Comparison of ENCODE assay signal across 18 cellular contexts in genomic region chr9:121260457-121261106, GRCh38. TPM values are rescaled to one million over a fixed set of nuclear protein-coding genes. Genes with fewer than 3 reads are reported as not detected.
DNase-seq lines count a peak whose midpoint lies in the region; ATAC-seq and TF ChIP-seq lines count a peak whose summit lies in the region.
"Had no signal": no experiment of that assay in that cellular context is flagged by ENCODE, and none has a peak within 500 bp of the region (broad histone marks: within the 10 kb centered on the region; RNA-seq: fewer than 3 reads in every experiment).

No MANE protein-coding gene starts in this region.

- no peak for DNase-seq in A673 (ENCODE audit: low spot score)
- no peak for DNase-seq in WTC11 (ENCODE audit: low spot score)
- no peak for DNase-seq in esophagus muscularis mucosa (ENCODE audit: extremely low spot score)
- DNase-seq in neuronal stem cell (ENCODE audit: low spot score) = no peak
- DNase-seq in dermis blood vessel endothelial cell = no peak
- no peak for DNase-seq in stimulated activated CD4-positive, alpha-beta T cell treated with anti-CD3 and anti-CD28 coated beads, Interleukin-2, amount 100 ng/mL, for 48 hours
- DNase-seq in effector memory CD4-positive, alpha-beta T cell = no peak
- no peak for DNase-seq in CD1c-positive myeloid dendritic cell (ENCODE audit: extremely low spot score)
- DNase-seq: activated CD4-positive, alpha-beta T cell treated with anti-CD3 and anti-CD28 coated beads, Interleukin-2, amount 10 ng/mL, durations not matched to agents 7 days and 5 days; activated naive CD4-positive, alpha-beta T cell treated with anti-CD3 and anti-CD28 coated beads, Interleukin-2, amount 50 U/mL, for 16 hours; CD4-positive, alpha-beta memory T cell; DND-41; Karpas-422; NCI-H1417 treated with DMSO at 0.1 percent for 48 hours; NK-92 treated with Interleukin-12 subunit alpha and Interleukin-12 subunit beta, amount 100 ng/mL, for 24 hours; RPMI8226; upper lobe of left lung had no signal

- TF ChIP-seq CTCF in A673 (conservative IDR thresholded peaks at IDR 0.05; ENCODE audit: low read depth, low read length) = no peak
- TF ChIP-seq CTCF in WTC11 (IDR thresholded peaks at IDR 0.05) = no peak
- TF ChIP-seq CTCF in esophagus muscularis mucosa (IDR thresholded peaks at IDR 0.05) = no peak

- H3K9me3 ChIP-seq in A673 (ENCODE audit: low read depth, low read length, poor library complexity, severe bottlenecking) (no peaks in the 10 kb centered on the region), esophagus muscularis mucosa (no peaks in the 10 kb centered on the region), neuronal stem cell (replicated peaks in 1 of 2; ENCODE audit: control insufficient read depth in 2 of 2, insufficient read depth in 1 of 2, low read depth in 1 of 2, low read length in 2 of 2) (no peaks in the 10 kb centered on the region)
- no peaks in the 10 kb centered on the region for H3K9me3 ChIP-seq in effector memory CD4-positive, alpha-beta T cell (ENCODE audit: control insufficient read depth, low read length)
- H3K9me3 ChIP-seq: A549, upper lobe of left lung had no signal

- H3K36me3 ChIP-seq in A673 (ENCODE audit: insufficient read depth, low read length, poor library complexity, severe bottlenecking) = no peaks in the 10 kb centered on the region
- no peaks in the 10 kb centered on the region for H3K36me3 ChIP-seq in esophagus muscularis mucosa
- H3K36me3 ChIP-seq in neuronal stem cell (replicated peaks in 1 of 2; ENCODE audit: control insufficient read depth in 2 of 2, insufficient read depth in 2 of 2, low read length in 2 of 2) = no peaks in the 10 kb centered on the region
- H3K36me3 ChIP-seq in effector memory CD4-positive, alpha-beta T cell (ENCODE audit: control insufficient read depth, insufficient read depth, low read length) = no peaks in the 10 kb centered on the region
- H3K36me3 ChIP-seq: upper lobe of left lung had no signal

- H3K27me3 ChIP-seq in A673 (replicated peaks; ENCODE audit: insufficient read depth, low read depth, low read length, poor library complexity) (no peaks in the 10 kb centered on the region), esophagus muscularis mucosa (no peaks in the 10 kb centered on the region), neuronal stem cell (ENCODE audit: control insufficient read depth in 3 of 3, insufficient read depth in 3 of 3, low read depth in 1 of 3, low read length in 3 of 3) (no peaks in the 10 kb centered on the region)
- H3K27me3 ChIP-seq in effector memory CD4-positive, alpha-beta T cell (replicated peaks; ENCODE audit: control insufficient read depth, insufficient read depth, low read length, poor library complexity, severe bottlenecking) = no peaks in the 10 kb centered on the region
- H3K27me3 ChIP-seq: upper lobe of left lung had no signal

- H3K4me3 ChIP-seq in A673 (ENCODE audit: low read depth, low read length, poor library complexity, severe bottlenecking) (no peak overlapping the region), esophagus muscularis mucosa (no peak overlapping the region), neuronal stem cell (ENCODE audit: low read length in 2 of 2) (no peak overlapping the region)
- H3K4me3 ChIP-seq in effector memory CD4-positive, alpha-beta T cell (ENCODE audit: insufficient read depth, low read depth, low read length, poor library complexity, severe bottlenecking) = no peak overlapping the region
- H3K4me3 ChIP-seq: A549, upper lobe of left lung had no signal

- no peak overlapping the region for H3K14ac ChIP-seq in neuronal stem cell (ENCODE audit: low read length)

- BruUV-seq in A673 (replicated peaks; lab: Mats Ljungman, UMichigan) = no TSS peak

- no peak for TF ChIP-seq EP300 in esophagus muscularis mucosa (IDR thresholded peaks at IDR 0.05)

- H3K27me3 Mint-ChIP-seq in WTC11 (ENCODE audit: low read depth) = peaks cover 37% of the 10 kb centered on the region

- H2AFZ ChIP-seq in neuronal stem cell (ENCODE audit: low read length) = peak overlapping the region; percentile 50

- peak overlapping the region; percentile 5; the same call in 1 of the 2 replicates for H3K27ac Mint-ChIP-seq in WTC11
- H3K27ac Mint-ChIP-seq: activated CD4-positive, alpha-beta T cell treated with anti-CD3 and anti-CD28 coated beads, Interleukin-2, amount 10 ng/mL, durations not matched to agents 7 days and 5 days; CD4-positive, alpha-beta memory T cell had no signal

- POLR2A ChIA-PET in A673 (lab: Charles Lee; ENCODE audit: low non-redundant PET) (interaction anchor here (0.6 to 0.7 kb wide), 2 partner anchors 74 to 114 kb away, joined by 3 to 4 read pairs; no protein-coding TSS in a partner anchor), WTC11 (lab: Charles Lee) (interaction anchor here (0.6 to 1.2 kb wide), 2 partner anchors 7 to 893 kb away, joined by 3 to 9 read pairs; partner anchors contain the start of gene GSN)

- H4K8ac ChIP-seq in neuronal stem cell (ENCODE audit: low read depth, low read length) = no peak overlapping the region

- no peak for ATAC-seq in WTC11

- no peak overlapping the region for H2BK5ac ChIP-seq in neuronal stem cell (ENCODE audit: low read length)

- H3K36me3 Mint-ChIP-seq in WTC11 = no peaks in the 10 kb centered on the region

- H3K23ac ChIP-seq in neuronal stem cell (ENCODE audit: low read depth, low read length, poor library complexity) = no peak overlapping the region

- intact Hi-C loops in A673 (cut with micrococcal nuclease; ENCODE audit: unreplicated experiment) = no loop called here
- intact Hi-C loops in esophagus muscularis mucosa (cut with DNase I) = no loop called here

- 60% methylated on average over 6 of the region's 6 CpGs for WGBS in esophagus muscularis mucosa
- WGBS in neuronal stem cell (ENCODE audit: extremely low coverage in 2 of 2, insufficient read length in 2 of 2, insufficient replicate concordance in 1 of 2), 2 donors = no CpG with 5 or more reads among the region's 6 CpGs

- TF ChIP-seq POLR2A in esophagus muscularis mucosa (IDR thresholded peaks at IDR 0.05; ENCODE audit: low read depth) = no peak

- H2BK120ac ChIP-seq in neuronal stem cell (ENCODE audit: low read depth, low read length) = no peak overlapping the region

- H3K9me3 Mint-ChIP-seq in WTC11 = no peaks in the 10 kb centered on the region
- H3K9me3 Mint-ChIP-seq: activated CD4-positive, alpha-beta T cell treated with anti-CD3 and anti-CD28 coated beads, Interleukin-2, amount 10 ng/mL, durations not matched to agents 7 days and 5 days; CD4-positive, alpha-beta memory T cell had no signal

- CTCF ChIA-PET in A673 (lab: Charles Lee) (interaction anchor here (2.4 kb wide), 1 partner anchor 18 kb away, joined by 10 read pairs; no protein-coding TSS in a partner anchor), WTC11 (lab: Charles Lee) (interaction anchor here (0.6 to 2.4 kb wide), 9 partner anchors 10 to 284 kb away, joined by 3 to 19 read pairs (median 3); no protein-coding TSS in a partner anchor)

- H2BK15ac ChIP-seq in neuronal stem cell (ENCODE audit: low read length) = no peak overlapping the region

- no peak overlapping the region for H3K4me2 ChIP-seq in neuronal stem cell (ENCODE audit: insufficient read depth, low read length, poor library complexity, severe bottlenecking)
- H3K4me2 ChIP-seq: A549 had no signal

- H3K4me3 Mint-ChIP-seq in WTC11 = no peak overlapping the region; the same call in 1 of the 2 replicates
- H3K4me3 Mint-ChIP-seq: activated CD4-positive, alpha-beta T cell treated with anti-CD3 and anti-CD28 coated beads, Interleukin-2, amount 10 ng/mL, durations not matched to agents 7 days and 5 days; CD4-positive, alpha-beta memory T cell had no signal

- H3K27ac ChIP-seq in A673 (ENCODE audit: low read depth, low read length, poor library complexity, severe bottlenecking) (peak overlapping the region; percentile 56), esophagus muscularis mucosa (replicated peaks in 1 of 4) (peak overlapping the region in 3 of 4 donors; percentile 70 to 74 (median 72)), neuronal stem cell (replicated peaks; ENCODE audit: low read length) (no peak overlapping the region)
- no peak overlapping the region for H3K27ac ChIP-seq in effector memory CD4-positive, alpha-beta T cell (ENCODE audit: insufficient read depth, low read length, poor library complexity, severe bottlenecking)
- H3K27ac ChIP-seq: A549, upper lobe of left lung had no signal

- H3K4me1 Mint-ChIP-seq in WTC11 = peaks cover 21% of the 10 kb centered on the region
- H3K4me1 Mint-ChIP-seq: activated CD4-positive, alpha-beta T cell treated with anti-CD3 and anti-CD28 coated beads, Interleukin-2, amount 10 ng/mL, durations not matched to agents 7 days and 5 days; CD4-positive, alpha-beta memory T cell had no signal

- H3K4ac ChIP-seq in neuronal stem cell (ENCODE audit: low read length) = no peak overlapping the region

- H3K4me1 ChIP-seq in A673 (ENCODE audit: insufficient read depth, low read length, poor library complexity, severe bottlenecking) (peaks cover 28% of the 10 kb centered on the region), esophagus muscularis mucosa (peaks cover 5 to 31% (median 28%) of the 10 kb centered on the region in 4 donors), neuronal stem cell (ENCODE audit: control insufficient read depth in 2 of 2, insufficient read depth in 1 of 2, low read depth in 1 of 2, low read length in 2 of 2) (peaks cover 14 to 28% of the 10 kb centered on the region in 2 donors)
- H3K4me1 ChIP-seq in effector memory CD4-positive, alpha-beta T cell (ENCODE audit: control insufficient read depth, insufficient read depth, low read length, poor library complexity, severe bottlenecking) = no peaks in the 10 kb centered on the region
- H3K4me1 ChIP-seq: A549 had no signal

- H2BK12ac ChIP-seq in neuronal stem cell (ENCODE audit: low read length) = no peak overlapping the region

- no peak overlapping the region for H3K9ac ChIP-seq in neuronal stem cell (ENCODE audit: low read depth, low read length, poor library complexity)

- H2AK5ac ChIP-seq in neuronal stem cell (ENCODE audit: low read depth, low read length) = no peak overlapping the region

- H4K91ac ChIP-seq in neuronal stem cell (ENCODE audit: low read depth, low read length, poor library complexity) = no peak overlapping the region

- no peak overlapping the region for H3K18ac ChIP-seq in neuronal stem cell (ENCODE audit: low read length)

- H3K79me1 ChIP-seq in neuronal stem cell (ENCODE audit: low read depth, low read length) = no peaks in the 10 kb centered on the region

TF ChIP-seq in WTC11, 78 proteins besides CTCF, POLR2A, EP300 and RAD21 (continues in another document):
- no peak for TF ChIP-seq ETV6 (CRISPR knock-in tag; IDR thresholded peaks at IDR 0.05)

RNA-seq across cellular contexts. Expression of gene GSN, which starts 7.4 kb away (rescaled TPM):
- total RNA-seq in A673 (2021) = 28.4 and 43.7 TPM in 2 replicates
- total RNA-seq in WTC11 (2021) = 47.0 to 57.3 TPM (median 54.9 TPM) in 3 replicates
- 1,000 to 10,000 TPM; 2,509 to 3,811 (median 3,170) TPM for total RNA-seq in esophagus muscularis mucosa
- 29.4 TPM for polyA plus RNA-seq in neuronal stem cell (2013, experiment 1 of 2)
- 28.1 TPM for polyA plus RNA-seq in neuronal stem cell (2013, experiment 2 of 2)
- 350 and 1,127 TPM in 2 replicates for total RNA-seq in dermis blood vessel endothelial cell

RNA-seq across cellular contexts. Expression of gene RAB14, which starts 58.9 kb away (rescaled TPM):
- total RNA-seq in A673 (2021) (65.9 and 71.9 TPM in 2 replicates), WTC11 (2021) (32.3 to 36.0 TPM (median 34.0 TPM) in 3 replicates), esophagus muscularis mucosa (10 to 100 TPM; 28.5 to 30.7 (median 29.5) TPM), dermis blood vessel endothelial cell (28.9 and 54.8 TPM in 2 replicates)
- polyA plus RNA-seq in neuronal stem cell (2013, experiment 1 of 2) = 29.6 TPM
- polyA plus RNA-seq in neuronal stem cell (2013, experiment 2 of 2) = 31.0 TPM

Comparison
In these comparisons a context has a peak if more than half of its experiments do, and no peak if none do; other contexts are left out.
1. H3K27ac ChIP-seq: peak in A673 (single experiment) and esophagus muscularis mucosa (3 of 4); none in neuronal stem cell (single experiment) and effector memory CD4-positive, alpha-beta T cell (single experiment).